18 cellular contexts compared by ENCODE assay signal in genomic region chr11:12777208-12777874, GRCh38.
DNase-seq lines count a peak whose midpoint lies in the region; ATAC-seq and TF ChIP-seq lines count a peak whose summit lies in the region.
"Had no signal": no experiment of that assay in that cellular context is flagged by ENCODE, and none has a peak within 500 bp of the region (broad histone marks: within the 10 kb centered on the region; RNA-seq: fewer than 3 reads in every experiment).

No MANE protein-coding gene starts in this region.

- intact Hi-C loops in psoas muscle (cut with DNase I) (no loop called here), stomach (cut with DNase I; ENCODE audit: low total_unique reads) (no loop called here)

- H3K4me3 ChIP-seq in psoas muscle = no peak overlapping the region
- H3K4me3 ChIP-seq in stomach = no peak overlapping the region
- H3K4me3 ChIP-seq: lower lobe of right lung had no signal

- H3K36me3 ChIP-seq in psoas muscle (ENCODE audit: insufficient read depth in 1 of 2, low read depth in 1 of 2) (no peaks in the 10 kb centered on the region), stomach (no peaks in the 10 kb centered on the region)
- H3K36me3 ChIP-seq: lower lobe of right lung had no signal

- H3K27ac Mint-ChIP-seq in activated naive CD8-positive, alpha-beta T cell treated with anti-CD3 and anti-CD28 coated beads for 36 hours = no peak overlapping the region
- H3K27ac Mint-ChIP-seq: stimulated activated naive CD8-positive, alpha-beta T cell treated with anti-CD3 and anti-CD28 coated beads, Interleukin-15, Interleukin-2, amounts not matched to agents 100 ng/mL and 50 ng/mL, for 24 hours; T-helper 2 cell treated with Interferon-gamma antibody and Interleukin-4, amounts not matched to agents 5 μg/mL and 100 μg/mL, for 36 hours had no signal

- H3K27me3 ChIP-seq in psoas muscle (ENCODE audit: insufficient read depth in 3 of 3, low read length in 2 of 3) = no peaks in the 10 kb centered on the region
- no peaks in the 10 kb centered on the region for H3K27me3 ChIP-seq in stomach

- ATAC-seq in psoas muscle = peak; percentile 62 to 84 (median 77)
- ATAC-seq: lower lobe of right lung had no signal

- H3K4me1 Mint-ChIP-seq in activated naive CD8-positive, alpha-beta T cell treated with anti-CD3 and anti-CD28 coated beads for 36 hours = no peaks in the 10 kb centered on the region

- TF ChIP-seq POLR2A in stomach (IDR thresholded peaks at IDR 0.05) = no peak

- H3K4me1 ChIP-seq in psoas muscle (peaks cover 50% of the 10 kb centered on the region), stomach (peaks cover 0 to 18% (median 6%) of the 10 kb centered on the region in 4 donors)
- H3K4me1 ChIP-seq: lower lobe of right lung had no signal

- TF ChIP-seq CTCF in psoas muscle (IDR thresholded peaks at IDR 0.05) = no peak
- TF ChIP-seq CTCF in stomach (IDR thresholded peaks at IDR 0.05) = no peak

- H3K4me3 Mint-ChIP-seq in activated naive CD8-positive, alpha-beta T cell treated with anti-CD3 and anti-CD28 coated beads for 36 hours = no peak overlapping the region
- H3K4me3 Mint-ChIP-seq: stimulated activated naive CD8-positive, alpha-beta T cell treated with anti-CD3 and anti-CD28 coated beads, Interleukin-15, Interleukin-2, amounts not matched to agents 100 ng/mL and 50 ng/mL, for 24 hours; T-helper 2 cell treated with Interferon-gamma antibody and Interleukin-4, amounts not matched to agents 5 μg/mL and 100 μg/mL, for 36 hours had no signal

- H3K27me3 Mint-ChIP-seq in activated naive CD8-positive, alpha-beta T cell treated with anti-CD3 and anti-CD28 coated beads for 36 hours = peaks cover 24% of the 10 kb centered on the region

- H3K9me3 ChIP-seq in psoas muscle (no peaks in the 10 kb centered on the region), stomach (no peaks in the 10 kb centered on the region)
- H3K9me3 ChIP-seq: lower lobe of right lung had no signal

- WGBS in psoas muscle, 3 donors = 41 to 49% (median 43%) methylated on average over 5 of the region's 5 CpGs
- 75 to 87% (median 79%) methylated on average over 5 of the region's 5 CpGs for WGBS in stomach, 5 donors

- no peaks in the 10 kb centered on the region for H3K9me3 Mint-ChIP-seq in activated naive CD8-positive, alpha-beta T cell treated with anti-CD3 and anti-CD28 coated beads for 36 hours
- H3K9me3 Mint-ChIP-seq: stimulated activated naive CD8-positive, alpha-beta T cell treated with anti-CD3 and anti-CD28 coated beads, Interleukin-15, Interleukin-2, amounts not matched to agents 100 ng/mL and 50 ng/mL, for 24 hours; T-helper 2 cell treated with Interferon-gamma antibody and Interleukin-4, amounts not matched to agents 5 μg/mL and 100 μg/mL, for 36 hours had no signal

- no peaks in the 10 kb centered on the region for H3K36me3 Mint-ChIP-seq in activated naive CD8-positive, alpha-beta T cell treated with anti-CD3 and anti-CD28 coated beads for 36 hours

- peak overlapping the region; percentile 84 for H3K27ac ChIP-seq in psoas muscle
- no peak overlapping the region for H3K27ac ChIP-seq in stomach
- H3K27ac ChIP-seq: lower lobe of right lung had no signal

- no peak for TF ChIP-seq EP300 in stomach (IDR thresholded peaks at IDR 0.05)

- peak; percentile 39 for DNase-seq in DMS153 treated with DMSO at 0.1 percent for 48 hours (lab: John Stamatoyannopoulos, UW; ENCODE audit: unreplicated experiment)
- peak; percentile 29 for DNase-seq in NCI-H1105 (lab: John Stamatoyannopoulos, UW)
- peak; percentile 94 for DNase-seq in fibroblast of gingiva (ENCODE audit: low read depth)
- DNase-seq in psoas muscle = no peak
- no peak for DNase-seq in activated naive CD8-positive, alpha-beta T cell treated with anti-CD3 and anti-CD28 coated beads for 36 hours
- DNase-seq in hippocampal formation (lab: John Stamatoyannopoulos, UW) = no peak
- DNase-seq in NCI-H226 = no peak
- no peak for DNase-seq in stomach
- DNase-seq: activated CD4-positive, alpha-beta T cell treated with anti-CD3 and anti-CD28 coated beads, Interleukin-2, amount 50 U/mL, for 4 hours; activated gamma-delta T cell treated with Interleukin-2 at 50 U/mL for 16 hours; cerebellar nuclear complex; COR-L47; GOT3; lower lobe of right lung; posterior cingulate gyrus; stimulated activated CD4-positive, alpha-beta T cell treated with anti-CD3 and anti-CD28 coated beads, Interleukin-4, amount 100 ng/mL, for 24 hours had no signal

Comparison
In these comparisons a context has a peak if more than half of its experiments do, and no peak if none do; other contexts are left out.
1. DNase-seq: peak in DMS153 treated with DMSO at 0.1 percent for 48 hours (single experiment), NCI-H1105 (single experiment) and fibroblast of gingiva (single experiment); none in psoas muscle (0 of 2), activated naive CD8-positive, alpha-beta T cell treated with anti-CD3 and anti-CD28 coated beads for 36 hours (single experiment), hippocampal formation (0 of 2), NCI-H226 (single experiment) and stomach (single experiment).